8 cellular contexts compared by ENCODE assay signal in genomic region chr1:53015508-53015860, GRCh38. TPM values are rescaled to one million over a fixed set of nuclear protein-coding genes. Genes with fewer than 3 reads are reported as not detected.
DNase-seq lines count a peak whose midpoint lies in the region; ATAC-seq and TF ChIP-seq lines count a peak whose summit lies in the region.

No MANE protein-coding gene starts in this region.

- CTCF ChIA-PET in CD8-positive, alpha-beta T cell (lab: Charles Lee) = no interaction called here
- CTCF ChIA-PET in HEK293T (lab: Yijun Ruan, JAX) = no interaction called here

- H3K4me1 Mint-ChIP-seq in CD8-positive, alpha-beta T cell (ENCODE audit: low read depth) = peaks cover 38% of the 10 kb centered on the region
- H3K4me1 Mint-ChIP-seq in endothelial cell (ENCODE audit: unreplicated experiment) = peaks cover 19% of the 10 kb centered on the region

- H3K4me1 ChIP-seq in CD8-positive, alpha-beta T cell (ENCODE audit: insufficient read depth, low read length) = peaks cover 21% of the 10 kb centered on the region
- H3K4me1 ChIP-seq in neuron (ENCODE audit: insufficient read depth, low read length) = peaks cover 6% of the 10 kb centered on the region

- no peak for ATAC-seq in CD8-positive, alpha-beta T cell
- ATAC-seq in GM21723 (IDR thresholded peaks at IDR 0.05; ENCODE audit: unreplicated experiment) = no peak
- no peak for ATAC-seq in HG03039 (IDR thresholded peaks at IDR 0.05; ENCODE audit: unreplicated experiment)

- intact Hi-C loops in CD8-positive, alpha-beta T cell (cut with DNase I, micrococcal nuclease) = loop anchor here (1.0 to 10.0 kb wide), 11 partner anchors 88 to 1749 kb away; partner anchors contain the start of genes BTF3L4 (in 2 of the 2), SCP2 (in 2 of the 2), ZYG11B (in 2 of the 2) and ORC1 (in 1 of the 2)

- no peak for DNase-seq in CD8-positive, alpha-beta T cell
- DNase-seq in NCI-H748 treated with DMSO at 0.1 percent for 48 hours (lab: John Stamatoyannopoulos, UW) (peak; percentile 10), endothelial cell (ENCODE audit: low spot score) (no peak), HEK293T (ENCODE audit: extremely low spot score) (no peak), SK-N-DZ (ENCODE audit: low spot score) (no peak)

- no peaks in the 10 kb centered on the region for H3K27me3 ChIP-seq in CD8-positive, alpha-beta T cell (ENCODE audit: insufficient read depth, low read length)
- H3K27me3 ChIP-seq in neuron (ENCODE audit: insufficient read depth, low read length) = no peaks in the 10 kb centered on the region

- H3K36me3 ChIP-seq in CD8-positive, alpha-beta T cell (ENCODE audit: insufficient read depth, low read length) = no peaks in the 10 kb centered on the region
- peaks cover 4% of the 10 kb centered on the region for H3K36me3 ChIP-seq in neuron (ENCODE audit: insufficient read depth, low read length)

- H3K4me3 Mint-ChIP-seq in CD8-positive, alpha-beta T cell = peak overlapping the region; percentile 84
- H3K4me3 Mint-ChIP-seq in endothelial cell (ENCODE audit: unreplicated experiment) = peak overlapping the region; percentile 94

- no peak for TF ChIP-seq CTCF in CD8-positive, alpha-beta T cell (IDR thresholded peaks at IDR 0.05)
- no peak for TF ChIP-seq CTCF in endothelial cell (IDR thresholded peaks at IDR 0.05; ENCODE audit: unreplicated experiment)

- no peaks in the 10 kb centered on the region for H3K9me3 Mint-ChIP-seq in CD8-positive, alpha-beta T cell
- no peaks in the 10 kb centered on the region for H3K9me3 Mint-ChIP-seq in endothelial cell (ENCODE audit: unreplicated experiment)

- peak overlapping the region; percentile 42 for H3K27ac ChIP-seq in CD8-positive, alpha-beta T cell (ENCODE audit: low read depth, low read length)

- no peaks in the 10 kb centered on the region for H3K9me3 ChIP-seq in CD8-positive, alpha-beta T cell (ENCODE audit: low read length)
- no peaks in the 10 kb centered on the region for H3K9me3 ChIP-seq in neuron (ENCODE audit: low read length)

- peaks cover 26% of the 10 kb centered on the region for H3K36me3 Mint-ChIP-seq in CD8-positive, alpha-beta T cell
- no peaks in the 10 kb centered on the region for H3K36me3 Mint-ChIP-seq in endothelial cell (ENCODE audit: low read depth, unreplicated experiment)

- H2AFZ ChIP-seq in neuron (ENCODE audit: low read depth, low read length) = peak overlapping the region; percentile 38

- POLR2A ChIA-PET in CD8-positive, alpha-beta T cell (lab: Charles Lee) = interaction anchor here (1.2 to 1.3 kb wide), 3 partner anchors 10 to 1136 kb away, joined by 3 to 5 read pairs (median 4); partner anchors contain the start of gene ECHDC2
- POLR2A ChIA-PET in HEK293T (lab: Yijun Ruan, JAX) = interaction anchor here (1.0 to 1.8 kb wide), 4 partner anchors 9 to 180 kb away, joined by 3 to 5 read pairs (median 4); partner anchors contain the start of gene SCP2

- peak overlapping the region; percentile 79 for H3K27ac Mint-ChIP-seq in CD8-positive, alpha-beta T cell
- peak overlapping the region; percentile 73 for H3K27ac Mint-ChIP-seq in endothelial cell (ENCODE audit: unreplicated experiment)

- peak overlapping the region; percentile 67 for H3K4me3 ChIP-seq in CD8-positive, alpha-beta T cell (ENCODE audit: low read depth, low read length)
- peak overlapping the region; percentile 72 for H3K4me3 ChIP-seq in neuron (ENCODE audit: low read length)

- H3K27me3 Mint-ChIP-seq in CD8-positive, alpha-beta T cell (ENCODE audit: low read depth) = no peaks in the 10 kb centered on the region
- no peaks in the 10 kb centered on the region for H3K27me3 Mint-ChIP-seq in endothelial cell (ENCODE audit: unreplicated experiment)

TF ChIP-seq in HEK293T, 16 proteins besides CTCF, POLR2A, EP300 and RAD21:
- TF ChIP-seq SUZ12 (IDR thresholded peaks at IDR 0.05) (no peak), ARNT (IDR thresholded peaks at IDR 0.05) (no peak), FOXM1 (IDR thresholded peaks at IDR 0.05; ENCODE audit: borderline replicate concordance) (no peak), FOXK2 (IDR thresholded peaks at IDR 0.05) (no peak), CTBP1 (IDR thresholded peaks at IDR 0.05; ENCODE audit: borderline replicate concordance) (no peak), FOXA1 (IDR thresholded peaks at IDR 0.05) (no peak), BHLHE40 (IDR thresholded peaks at IDR 0.05; ENCODE audit: borderline replicate concordance) (no peak), HDGF (IDR thresholded peaks at IDR 0.05; ENCODE audit: borderline replicate concordance) (no peak), SP1 (IDR thresholded peaks at IDR 0.05) (no peak), ZNF384 (IDR thresholded peaks at IDR 0.05) (no peak), L3MBTL2 (conservative IDR thresholded peaks at IDR 0.05) (no peak), NFRKB (IDR thresholded peaks at IDR 0.05) (no peak), ELF4 (IDR thresholded peaks at IDR 0.05) (no peak)
TF ChIP-seq in HEK293T: peak in this region for 0.

RNA-seq across cellular contexts. Expression of gene PODN, which starts 46.5 kb away (rescaled TPM):
- total RNA-seq in CD8-positive, alpha-beta T cell = not detected
- 0.10 TPM for total RNA-seq in endothelial cell (ENCODE audit: unreplicated experiment)
- 0.88 and 1.2 TPM in 2 replicates for polyA plus RNA-seq in SK-N-DZ (2014; cell fraction: cytosol; rRNA removed)
- 1.8 and 3.4 TPM in 2 replicates for polyA plus RNA-seq in SK-N-DZ (2014; cell fraction: nucleus; rRNA removed)
